In the genomic region with DNA sequence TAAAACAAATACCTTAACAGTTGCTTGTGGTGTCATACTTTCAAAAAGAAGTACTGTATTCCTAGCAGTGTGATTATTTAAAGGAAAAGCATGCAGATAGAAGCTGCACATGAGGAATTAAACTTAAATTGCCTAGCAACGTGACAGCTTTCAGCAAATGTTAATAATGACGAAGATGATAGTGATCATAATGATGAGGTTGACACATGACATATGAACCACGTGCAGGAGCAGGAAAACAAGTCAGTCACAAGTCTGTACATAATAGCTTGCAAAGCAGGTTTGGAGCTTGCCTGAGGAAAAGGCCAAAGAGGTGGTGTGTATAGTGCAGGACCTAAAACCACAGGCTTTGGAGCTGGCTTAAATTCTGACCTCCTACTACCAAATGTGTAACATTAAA, we compare ENCODE assay signal across 17 cellular contexts.
"Had no signal": no experiment of that assay in that cellular context is flagged by ENCODE, and none has a peak within 500 bp of the region (broad histone marks: within the 10 kb centered on the region; RNA-seq: fewer than 3 reads in every experiment).

No MANE protein-coding gene starts in this region.

- H3K9me3 Mint-ChIP-seq: activated CD4-positive, alpha-beta memory T cell treated with anti-CD3 and anti-CD28 coated beads for 36 hours; brain; effector memory CD8-positive, alpha-beta T cell; naive thymus-derived CD8-positive, alpha-beta T cell had no signal

- H3K4me3 Mint-ChIP-seq: activated CD4-positive, alpha-beta memory T cell treated with anti-CD3 and anti-CD28 coated beads for 36 hours; activated naive CD8-positive, alpha-beta T cell; brain; effector memory CD8-positive, alpha-beta T cell; naive thymus-derived CD8-positive, alpha-beta T cell; T-helper 17 cell had no signal

- DNase-seq: activated CD4-positive, alpha-beta memory T cell treated with anti-CD3 and anti-CD28 coated beads for 36 hours; activated gamma-delta T cell; activated T-cell treated with anti-CD3 and anti-CD28 coated beads, Interleukin-2, amount 50 U/mL, for 48 hours; amygdala; effector memory CD8-positive, alpha-beta T cell; glutamatergic neuron; left colon; mucosa of descending colon; naive thymus-derived CD8-positive, alpha-beta T cell; stimulated activated CD4-positive, alpha-beta T cell treated with anti-CD3 and anti-CD28 coated beads, Interleukin-15, amount 100 ng/mL, for 24 hours; T-helper 17 cell; thyroid gland; uterus had no signal

- H3K4me3 ChIP-seq: mucosa of descending colon, thyroid gland, uterus had no signal

- H3K36me3 Mint-ChIP-seq: activated CD4-positive, alpha-beta memory T cell treated with anti-CD3 and anti-CD28 coated beads for 36 hours; activated naive CD8-positive, alpha-beta T cell; brain; naive thymus-derived CD8-positive, alpha-beta T cell had no signal

- H3K36me3 ChIP-seq: thyroid gland, uterus had no signal

- H3K9me3 ChIP-seq: mucosa of descending colon, thyroid gland, uterus had no signal

- ATAC-seq: effector memory CD8-positive, alpha-beta T cell; left colon; mucosa of descending colon; naive thymus-derived CD8-positive, alpha-beta T cell; T-helper 17 cell had no signal

- H3K27me3 Mint-ChIP-seq: progenitor cell of endocrine pancreas had no signal

- H3K4me1 Mint-ChIP-seq: brain, T-helper 17 cell had no signal

- H3K27me3 ChIP-seq: thyroid gland, uterus had no signal

- FAIRE-seq: TTC549 had no signal

- H3K4me1 ChIP-seq: thyroid gland, uterus had no signal

- H3K27ac Mint-ChIP-seq: activated CD4-positive, alpha-beta memory T cell treated with anti-CD3 and anti-CD28 coated beads for 36 hours; activated naive CD8-positive, alpha-beta T cell; brain; effector memory CD8-positive, alpha-beta T cell; progenitor cell of endocrine pancreas; T-helper 17 cell had no signal

- H3K27ac ChIP-seq: thyroid gland, uterus had no signal
